ENCODE assay signal across 8 cellular contexts in genomic region chrX:65697173-65697572, GRCh38. TPM values are rescaled to one million over a fixed set of nuclear protein-coding genes. Genes with fewer than 3 reads are reported as not detected.
DNase-seq lines count a peak whose midpoint lies in the region; ATAC-seq, FAIRE-seq and TF ChIP-seq lines count a peak whose summit lies in the region.

No MANE protein-coding gene starts in this region.

- ATAC-seq in SK-N-SH treated with all-trans-retinoic acid at 6 μM for 48 hours (peak; percentile 80), GM18873 (IDR thresholded peaks at IDR 0.05; ENCODE audit: low FRiP score, unreplicated experiment) (no peak), HG02763 (IDR thresholded peaks at IDR 0.05; ENCODE audit: unreplicated experiment) (no peak)

- DNase-seq in GM12892 (ENCODE audit: insufficient read length) = no peak
- peak; percentile 64 for DNase-seq in fibroblast of peridontal ligament (ENCODE audit: extremely low read depth)
- DNase-seq in HAP-1 (ENCODE audit: low spot score in 2 of 2) = no peak
- no peak for DNase-seq in NCI-H1417 treated with DMSO at 0.1 percent for 48 hours (lab: John Stamatoyannopoulos, UW)

- no peaks in the 10 kb centered on the region for H3K27me3 ChIP-seq in skeletal muscle tissue (ENCODE audit: control insufficient read depth in 3 of 3, insufficient read depth in 3 of 3, low read length in 3 of 3)
- H3K27me3 ChIP-seq in HAP-1 (ENCODE audit: low read depth) = no peaks in the 10 kb centered on the region

- peak; percentile 90 for FAIRE-seq in GM12892 (lab: Jason Lieb, UNC)

- peaks cover 28 to 49% (median 33%) of the 10 kb centered on the region in 3 donors for H3K4me1 ChIP-seq in skeletal muscle tissue (ENCODE audit: control insufficient read depth in 3 of 3, insufficient read depth in 3 of 3, low read length in 3 of 3)
- no peaks in the 10 kb centered on the region for H3K4me1 ChIP-seq in HAP-1

- H3K27ac ChIP-seq in skeletal muscle tissue (ENCODE audit: low read depth, low read length) = peak overlapping the region; percentile 48

- in situ Hi-C loops in HAP-1 (cut with MboI; ENCODE audit: low sequenced_read_pairs) = no loop called here

- H3K36me3 ChIP-seq in skeletal muscle tissue (ENCODE audit: control insufficient read depth in 3 of 3, insufficient read depth in 3 of 3, low read length in 3 of 3) (no peaks in the 10 kb centered on the region), HAP-1 (replicated peaks) (peaks cover 9% of the 10 kb centered on the region)

- no peak for TF ChIP-seq POLR2A in GM12892 (IDR thresholded peaks at IDR 0.05; ENCODE audit: low read depth, low read length)

- H3K4me3 ChIP-seq in skeletal muscle tissue (ENCODE audit: low read length in 3 of 3) (no peak overlapping the region), HAP-1 (no peak overlapping the region)

- H3K9me3 ChIP-seq in skeletal muscle tissue (ENCODE audit: control insufficient read depth in 3 of 3, low read length in 3 of 3) = no peaks in the 10 kb centered on the region
- H3K9me3 ChIP-seq in HAP-1 = no peaks in the 10 kb centered on the region

- no peak overlapping the region for H3K9ac ChIP-seq in skeletal muscle tissue (ENCODE audit: low read depth in 1 of 3, low read length in 3 of 3)

TF ChIP-seq in SK-N-SH treated with all-trans-retinoic acid at 6 μM for 48 hours, 23 proteins besides CTCF, POLR2A, EP300 and RAD21:
- TF ChIP-seq ZNF8 (CRISPR knock-in tag; IDR thresholded peaks at IDR 0.05) (no peak), ZC3H10 (CRISPR knock-in tag; IDR thresholded peaks at IDR 0.05) (no peak), PATZ1 (CRISPR knock-in tag; IDR thresholded peaks at IDR 0.05; ENCODE audit: borderline replicate concordance) (no peak), OSR1 (CRISPR knock-in tag; IDR thresholded peaks at IDR 0.05) (no peak), POU6F1 (CRISPR knock-in tag; IDR thresholded peaks at IDR 0.05; ENCODE audit: borderline replicate concordance, low read depth) (no peak), SNAI2 (CRISPR knock-in tag; IDR thresholded peaks at IDR 0.05) (no peak), ESRRG (CRISPR knock-in tag; IDR thresholded peaks at IDR 0.05) (no peak), ZNF565 (CRISPR knock-in tag; conservative IDR thresholded peaks at IDR 0.05; ENCODE audit: low read depth) (no peak), TSHZ2 (CRISPR knock-in tag; IDR thresholded peaks at IDR 0.05) (no peak), ZFP30 (CRISPR knock-in tag; IDR thresholded peaks at IDR 0.05) (no peak), CREB5 (CRISPR knock-in tag; IDR thresholded peaks at IDR 0.05; ENCODE audit: low read depth) (no peak), RARB (CRISPR knock-in tag; IDR thresholded peaks at IDR 0.05) (no peak), ZNF70 (CRISPR knock-in tag; IDR thresholded peaks at IDR 0.05) (no peak), CSDC2 (CRISPR knock-in tag; IDR thresholded peaks at IDR 0.05) (no peak), GLIS3 (CRISPR knock-in tag; IDR thresholded peaks at IDR 0.05) (no peak), CSRNP3 (CRISPR knock-in tag; IDR thresholded peaks at IDR 0.05) (no peak)

RNA-seq across cellular contexts. Expression of gene MSN, which starts 29.7 kb away (rescaled TPM):
- polyA plus RNA-seq in GM12892 (2012; ENCODE audit: missing spikeins) = 227 TPM
- 57.9 TPM for total RNA-seq in skeletal muscle tissue
